Comparison of ENCODE assay signal across 15 cellular contexts in genomic region chr1:42282867-42283583, GRCh38. TPM values are rescaled to one million over a fixed set of nuclear protein-coding genes. Genes with fewer than 3 reads are reported as not detected.
A peak's percentile ranks its signal among the peaks of the same experiment; 100 is the strongest.
DNase-seq lines count a peak whose midpoint lies in the region; ATAC-seq and TF ChIP-seq lines count a peak whose summit lies in the region.
"Had no signal": no experiment of that assay in that cellular context is flagged by ENCODE, and none has a peak within 500 bp of the region (broad histone marks: within the 10 kb centered on the region; RNA-seq: fewer than 3 reads in every experiment).

No MANE protein-coding gene starts in this region.

- ATAC-seq in GM21723 (IDR thresholded peaks at IDR 0.05; ENCODE audit: unreplicated experiment) (no peak), GM18505 (IDR thresholded peaks at IDR 0.05; ENCODE audit: unreplicated experiment) (no peak)
- ATAC-seq: GM23338 had no signal

- H3K27ac ChIP-seq in cardiac muscle cell (peak overlapping the region; percentile 70), left ventricle myocardium inferior (replicated peaks) (no peak overlapping the region), transverse colon (no peak overlapping the region)

- TF ChIP-seq POLR2A in GM18505 (IDR thresholded peaks at IDR 0.05; ENCODE audit: borderline replicate concordance, extremely low read depth, insufficient read depth, insufficient read length): no peak
- no peak for TF ChIP-seq POLR2A in transverse colon (IDR thresholded peaks at IDR 0.05)

- H3K27me3 ChIP-seq in cardiac muscle cell (no peaks in the 10 kb centered on the region), left ventricle myocardium inferior (ENCODE audit: low read depth) (no peaks in the 10 kb centered on the region), transverse colon (no peaks in the 10 kb centered on the region)

- intact Hi-C loops in left ventricle myocardium inferior (cut with micrococcal nuclease) (no loop called here), transverse colon (cut with DNase I; ENCODE audit: low total_unique reads) (no loop called here)

- H3K4me3 ChIP-seq in cardiac muscle cell (no peak overlapping the region), left ventricle myocardium inferior (no peak overlapping the region), transverse colon (no peak overlapping the region)
- H3K4me3 ChIP-seq: GM23338 had no signal

- no peaks in the 10 kb centered on the region for H3K36me3 ChIP-seq in cardiac muscle cell
- no peaks in the 10 kb centered on the region for H3K36me3 ChIP-seq in left ventricle myocardium inferior
- H3K36me3 ChIP-seq in transverse colon: no peaks in the 10 kb centered on the region

- H3K4me1 ChIP-seq in cardiac muscle cell (ENCODE audit: low read depth) (peaks cover 47% of the 10 kb centered on the region), left ventricle myocardium inferior (peaks cover 60% of the 10 kb centered on the region), transverse colon (peaks cover 0 to 16% (median 0%) of the 10 kb centered on the region in 4 donors)

- H3K9me3 ChIP-seq in cardiac muscle cell (ENCODE audit: low read depth): no peaks in the 10 kb centered on the region
- H3K9me3 ChIP-seq in left ventricle myocardium inferior (replicated peaks): no peaks in the 10 kb centered on the region
- no peaks in the 10 kb centered on the region for H3K9me3 ChIP-seq in transverse colon

- TF ChIP-seq EP300 in transverse colon (IDR thresholded peaks at IDR 0.05; ENCODE audit: low read depth): no peak

- 70 to 84% methylated on average over 4 to 5 of the region's 5 CpGs for WGBS in transverse colon (ENCODE audit: low coverage in 1 of 2), 2 donors

- DNase-seq in cardiac muscle cell (ENCODE audit: low read depth in 1 of 2, low spot score in 1 of 2): peak in 1 of 2 donors; percentile 16
- no peak for DNase-seq in left ventricle myocardium inferior
- peak; percentile 40 for DNase-seq in amniotic epithelial cell (ENCODE audit: low read depth)
- DNase-seq in hepatic stellate cell (ENCODE audit: low spot score): peak; percentile 7
- no peak for DNase-seq in NCI-H82 treated with DMSO at 0.1 percent for 48 hours (lab: John Stamatoyannopoulos, UW; ENCODE audit: unreplicated experiment)
- DNase-seq in transverse colon: no peak
- DNase-seq: activated CD4-positive, alpha-beta T cell treated with anti-CD3 and anti-CD28 coated beads, Interleukin-2, amount 50 U/mL, for 4 hours; midbrain; NCI-H1092 treated with DMSO at 0.1 percent for 48 hours; NCI-H69; right cardiac atrium; SW 1271 had no signal

- in situ Hi-C loops in transverse colon (cut with MboI; ENCODE audit: low pct_ligation_motif_present in 1 of 4, low pct_unique_long_range_greater_than_20kb in 1 of 4, low sequenced_read_pairs in 3 of 4): no loop called here

- no peak for TF ChIP-seq CTCF in cardiac muscle cell (IDR thresholded peaks at IDR 0.05; ENCODE audit: low read depth, low read length)
- no peak for TF ChIP-seq CTCF in left ventricle myocardium inferior (IDR thresholded peaks at IDR 0.05; ENCODE audit: borderline replicate concordance)
- TF ChIP-seq CTCF in transverse colon (IDR thresholded peaks at IDR 0.05): no peak

RNA-seq across cellular contexts. Expression of gene FOXJ3, which starts 52.0 kb away (rescaled TPM):
- total RNA-seq in cardiac muscle cell (28.5 and 54.1 TPM in 2 replicates), left ventricle myocardium inferior (40.7 TPM), transverse colon (10 to 100 TPM; 18.5 to 62.1 (median 38.6) TPM)
- 25.4 and 39.1 TPM in 2 replicates for polyA plus RNA-seq in cardiac muscle cell

Comparison
In these comparisons a context has a peak if more than half of its experiments do, and no peak if none do; other contexts are left out.
1. DNase-seq: peak in amniotic epithelial cell (single experiment) and hepatic stellate cell (single experiment); none in left ventricle myocardium inferior (single experiment), NCI-H82 treated with DMSO at 0.1 percent for 48 hours (single experiment) and transverse colon (single experiment).